ENCODE assay signal across 2 cellular contexts in the genomic region with DNA sequence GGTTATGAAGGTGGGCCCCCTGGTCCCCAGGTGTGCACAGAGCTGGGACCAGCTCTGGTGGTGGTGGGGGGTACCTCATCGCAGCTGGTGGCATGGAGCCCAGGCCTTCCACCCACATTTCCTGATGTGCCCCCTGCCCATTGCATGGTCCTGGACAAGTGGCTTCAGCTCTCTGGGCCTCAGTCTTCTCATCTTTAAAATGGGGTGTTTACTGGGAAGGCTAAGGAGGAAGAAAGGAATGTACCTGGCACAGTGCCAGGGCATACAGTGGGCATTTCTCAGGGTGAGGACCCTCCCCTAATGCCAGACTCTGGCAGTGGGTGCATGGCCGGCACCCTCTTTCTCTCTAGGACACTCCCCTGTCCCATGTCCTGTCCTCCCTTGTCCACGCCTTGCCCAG.
A peak's percentile ranks its signal among the peaks of the same experiment; 100 is the strongest.
TF ChIP-seq lines count a peak whose summit lies in the region.

No MANE protein-coding gene starts in this region.

TF ChIP-seq in IMR-90, 13 proteins besides CTCF, POLR2A, EP300 and RAD21:
- TF ChIP-seq NFE2L2 (IDR thresholded peaks at IDR 0.05; ENCODE audit: low read depth, low read length), result no peak
- no peak for TF ChIP-seq MXI1 (IDR thresholded peaks at IDR 0.05; ENCODE audit: borderline replicate concordance, low read depth, low read length)
- no peak for TF ChIP-seq CEBPB (IDR thresholded peaks at IDR 0.05; ENCODE audit: low read depth, low read length)
- no peak for TF ChIP-seq FOS (IDR thresholded peaks at IDR 0.05; ENCODE audit: low read depth, low read length)
- TF ChIP-seq CHD1 (IDR thresholded peaks at IDR 0.05; ENCODE audit: low read depth, low read length), result no peak
- no peak for TF ChIP-seq MAFK (IDR thresholded peaks at IDR 0.05; ENCODE audit: low read depth, low read length)
- TF ChIP-seq BHLHE40 (IDR thresholded peaks at IDR 0.05; ENCODE audit: low read depth, low read length), result no peak
- TF ChIP-seq SMC3 (IDR thresholded peaks at IDR 0.05; ENCODE audit: low read depth, low read length), result no peak
- no peak for TF ChIP-seq RCOR1 (IDR thresholded peaks at IDR 0.05; ENCODE audit: insufficient replicate concordance, low read length)
- TF ChIP-seq, protein P1, sequence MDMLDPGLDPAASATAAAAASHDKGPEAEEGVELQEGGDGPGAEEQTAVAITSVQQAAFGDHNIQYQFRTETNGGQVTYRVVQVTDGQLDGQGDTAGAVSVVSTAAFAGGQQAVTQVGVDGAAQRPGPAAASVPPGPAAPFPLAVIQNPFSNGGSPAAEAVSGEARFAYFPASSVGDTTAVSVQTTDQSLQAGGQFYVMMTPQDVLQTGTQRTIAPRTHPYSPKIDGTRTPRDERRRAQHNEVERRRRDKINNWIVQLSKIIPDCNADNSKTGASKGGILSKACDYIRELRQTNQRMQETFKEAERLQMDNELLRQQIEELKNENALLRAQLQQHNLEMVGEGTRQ (IDR thresholded peaks at IDR 0.05; ENCODE audit: low read depth, low read length), result no peak
- TF ChIP-seq, protein P2, sequence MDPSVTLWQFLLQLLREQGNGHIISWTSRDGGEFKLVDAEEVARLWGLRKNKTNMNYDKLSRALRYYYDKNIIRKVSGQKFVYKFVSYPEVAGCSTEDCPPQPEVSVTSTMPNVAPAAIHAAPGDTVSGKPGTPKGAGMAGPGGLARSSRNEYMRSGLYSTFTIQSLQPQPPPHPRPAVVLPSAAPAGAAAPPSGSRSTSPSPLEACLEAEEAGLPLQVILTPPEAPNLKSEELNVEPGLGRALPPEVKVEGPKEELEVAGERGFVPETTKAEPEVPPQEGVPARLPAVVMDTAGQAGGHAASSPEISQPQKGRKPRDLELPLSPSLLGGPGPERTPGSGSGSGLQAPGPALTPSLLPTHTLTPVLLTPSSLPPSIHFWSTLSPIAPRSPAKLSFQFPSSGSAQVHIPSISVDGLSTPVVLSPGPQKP (IDR thresholded peaks at IDR 0.05; ENCODE audit: borderline replicate concordance, low read depth, low read length), result no peak

TF ChIP-seq in K562, 482 proteins besides CTCF, POLR2A, EP300 and RAD21 (continues in another document):
- no peak for TF ChIP-seq ZNF766 (CRISPR knock-in tag; conservative IDR thresholded peaks at IDR 0.05)
- TF ChIP-seq, protein P3, sequence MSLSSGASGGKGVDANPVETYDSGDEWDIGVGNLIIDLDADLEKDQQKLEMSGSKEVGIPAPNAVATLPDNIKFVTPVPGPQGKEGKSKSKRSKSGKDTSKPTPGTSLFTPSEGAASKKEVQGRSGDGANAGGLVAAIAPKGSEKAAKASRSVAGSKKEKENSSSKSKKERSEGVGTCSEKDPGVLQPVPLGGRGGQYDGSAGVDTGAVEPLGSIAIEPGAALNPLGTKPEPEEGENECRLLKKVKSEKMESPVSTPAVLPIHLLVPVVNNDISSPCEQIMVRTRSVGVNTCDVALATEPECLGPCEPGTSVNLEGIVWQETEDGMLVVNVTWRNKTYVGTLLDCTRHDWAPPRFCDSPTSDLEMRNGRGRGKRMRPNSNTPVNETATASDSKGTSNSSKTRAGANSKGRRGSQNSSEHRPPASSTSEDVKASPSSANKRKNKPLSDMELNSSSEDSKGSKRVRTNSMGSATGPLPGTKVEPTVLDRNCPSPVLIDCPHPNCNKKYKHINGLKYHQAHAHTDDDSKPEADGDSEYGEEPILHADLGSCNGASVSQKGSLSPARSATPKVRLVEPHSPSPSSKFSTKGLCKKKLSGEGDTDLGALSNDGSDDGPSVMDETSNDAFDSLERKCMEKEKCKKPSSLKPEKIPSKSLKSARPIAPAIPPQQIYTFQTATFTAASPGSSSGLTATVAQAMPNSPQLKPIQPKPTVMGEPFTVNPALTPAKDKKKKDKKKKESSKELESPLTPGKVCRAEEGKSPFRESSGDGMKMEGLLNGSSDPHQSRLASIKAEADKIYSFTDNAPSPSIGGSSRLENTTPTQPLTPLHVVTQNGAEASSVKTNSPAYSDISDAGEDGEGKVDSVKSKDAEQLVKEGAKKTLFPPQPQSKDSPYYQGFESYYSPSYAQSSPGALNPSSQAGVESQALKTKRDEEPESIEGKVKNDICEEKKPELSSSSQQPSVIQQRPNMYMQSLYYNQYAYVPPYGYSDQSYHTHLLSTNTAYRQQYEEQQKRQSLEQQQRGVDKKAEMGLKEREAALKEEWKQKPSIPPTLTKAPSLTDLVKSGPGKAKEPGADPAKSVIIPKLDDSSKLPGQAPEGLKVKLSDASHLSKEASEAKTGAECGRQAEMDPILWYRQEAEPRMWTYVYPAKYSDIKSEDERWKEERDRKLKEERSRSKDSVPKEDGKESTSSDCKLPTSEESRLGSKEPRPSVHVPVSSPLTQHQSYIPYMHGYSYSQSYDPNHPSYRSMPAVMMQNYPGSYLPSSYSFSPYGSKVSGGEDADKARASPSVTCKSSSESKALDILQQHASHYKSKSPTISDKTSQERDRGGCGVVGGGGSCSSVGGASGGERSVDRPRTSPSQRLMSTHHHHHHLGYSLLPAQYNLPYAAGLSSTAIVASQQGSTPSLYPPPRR (CRISPR knock-in tag; IDR thresholded peaks at IDR 0.05; ENCODE audit: borderline replicate concordance), result no peak
- TF ChIP-seq EZH2 (IDR thresholded peaks at IDR 0.05; ENCODE audit: borderline replicate concordance, low read depth, low read length), result no peak
- TF ChIP-seq LCOR (CRISPR knock-in tag; IDR thresholded peaks at IDR 0.05), result no peak
- TF ChIP-seq ZNF121 (CRISPR knock-in tag; conservative IDR thresholded peaks at IDR 0.05), result 0 out of 2 replicates have a peak, but pooled peaks have one; percentile 5
- TF ChIP-seq, protein P4, sequence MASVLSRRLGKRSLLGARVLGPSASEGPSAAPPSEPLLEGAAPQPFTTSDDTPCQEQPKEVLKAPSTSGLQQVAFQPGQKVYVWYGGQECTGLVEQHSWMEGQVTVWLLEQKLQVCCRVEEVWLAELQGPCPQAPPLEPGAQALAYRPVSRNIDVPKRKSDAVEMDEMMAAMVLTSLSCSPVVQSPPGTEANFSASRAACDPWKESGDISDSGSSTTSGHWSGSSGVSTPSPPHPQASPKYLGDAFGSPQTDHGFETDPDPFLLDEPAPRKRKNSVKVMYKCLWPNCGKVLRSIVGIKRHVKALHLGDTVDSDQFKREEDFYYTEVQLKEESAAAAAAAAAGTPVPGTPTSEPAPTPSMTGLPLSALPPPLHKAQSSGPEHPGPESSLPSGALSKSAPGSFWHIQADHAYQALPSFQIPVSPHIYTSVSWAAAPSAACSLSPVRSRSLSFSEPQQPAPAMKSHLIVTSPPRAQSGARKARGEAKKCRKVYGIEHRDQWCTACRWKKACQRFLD (CRISPR knock-in tag; IDR thresholded peaks at IDR 0.05), result no peak
- TF ChIP-seq ZNF140 (CRISPR knock-in tag; IDR thresholded peaks at IDR 0.05), result no peak
- no peak for TF ChIP-seq CBFA2T3 (IDR thresholded peaks at IDR 0.05)
- TF ChIP-seq HDAC2 (IDR thresholded peaks at IDR 0.05), result peak; percentile 48; the same call in 1 of the 2 replicates
- peak; percentile 77 for TF ChIP-seq ADNP (tag; IDR thresholded peaks at IDR 0.05)
- no peak for TF ChIP-seq BRD4 (IDR thresholded peaks at IDR 0.05)
- TF ChIP-seq KHSRP (IDR thresholded peaks at IDR 0.05), result no peak
- no peak for TF ChIP-seq ILF3 (IDR thresholded peaks at IDR 0.05; ENCODE audit: borderline replicate concordance)
- no peak for TF ChIP-seq NR1H2 (CRISPR knock-in tag; IDR thresholded peaks at IDR 0.05)
- no peak for TF ChIP-seq ATF7 (IDR thresholded peaks at IDR 0.05)
- TF ChIP-seq ZKSCAN3 (CRISPR knock-in tag; IDR thresholded peaks at IDR 0.05), result no peak
- no peak for TF ChIP-seq ZNF717 (CRISPR knock-in tag; IDR thresholded peaks at IDR 0.05)
- TF ChIP-seq ZNF707 (CRISPR knock-in tag; conservative IDR thresholded peaks at IDR 0.05), result no peak
- TF ChIP-seq, protein P5, sequence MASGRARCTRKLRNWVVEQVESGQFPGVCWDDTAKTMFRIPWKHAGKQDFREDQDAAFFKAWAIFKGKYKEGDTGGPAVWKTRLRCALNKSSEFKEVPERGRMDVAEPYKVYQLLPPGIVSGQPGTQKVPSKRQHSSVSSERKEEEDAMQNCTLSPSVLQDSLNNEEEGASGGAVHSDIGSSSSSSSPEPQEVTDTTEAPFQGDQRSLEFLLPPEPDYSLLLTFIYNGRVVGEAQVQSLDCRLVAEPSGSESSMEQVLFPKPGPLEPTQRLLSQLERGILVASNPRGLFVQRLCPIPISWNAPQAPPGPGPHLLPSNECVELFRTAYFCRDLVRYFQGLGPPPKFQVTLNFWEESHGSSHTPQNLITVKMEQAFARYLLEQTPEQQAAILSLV (tag; IDR thresholded peaks at IDR 0.05), result no peak
- TF ChIP-seq NFIC (IDR thresholded peaks at IDR 0.05), result peak; percentile 98
- TF ChIP-seq LARP7 (IDR thresholded peaks at IDR 0.05), result no peak
- TF ChIP-seq C11orf30 (IDR thresholded peaks at IDR 0.05; ENCODE audit: low read depth), result no peak
- TF ChIP-seq ZBTB7A (IDR thresholded peaks at IDR 0.05; ENCODE audit: borderline replicate concordance, control insufficient read depth, low read depth, low read length), result peak; percentile 29; the same call in 1 of the 2 replicates
- TF ChIP-seq ZNF695 (CRISPR knock-in tag; IDR thresholded peaks at IDR 0.05), result no peak
- no peak for TF ChIP-seq MTA2 (IDR thresholded peaks at IDR 0.05; ENCODE audit: low read depth)
- TF ChIP-seq GABPB2 (CRISPR knock-in tag; conservative IDR thresholded peaks at IDR 0.05), result no peak
- no peak for TF ChIP-seq SRSF9 (IDR thresholded peaks at IDR 0.05; ENCODE audit: borderline replicate concordance, low read depth, low read length)
- no peak for TF ChIP-seq TCF7 (IDR thresholded peaks at IDR 0.05; ENCODE audit: borderline replicate concordance)
- TF ChIP-seq, protein P6, sequence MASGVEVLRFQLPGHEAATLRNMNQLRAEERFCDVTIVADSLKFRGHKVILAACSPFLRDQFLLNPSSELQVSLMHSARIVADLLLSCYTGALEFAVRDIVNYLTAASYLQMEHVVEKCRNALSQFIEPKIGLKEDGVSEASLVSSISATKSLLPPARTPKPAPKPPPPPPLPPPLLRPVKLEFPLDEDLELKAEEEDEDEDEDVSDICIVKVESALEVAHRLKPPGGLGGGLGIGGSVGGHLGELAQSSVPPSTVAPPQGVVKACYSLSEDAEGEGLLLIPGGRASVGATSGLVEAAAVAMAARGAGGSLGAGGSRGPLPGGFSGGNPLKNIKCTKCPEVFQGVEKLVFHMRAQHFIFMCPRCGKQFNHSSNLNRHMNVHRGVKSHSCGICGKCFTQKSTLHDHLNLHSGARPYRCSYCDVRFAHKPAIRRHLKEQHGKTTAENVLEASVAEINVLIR (CRISPR knock-in tag; IDR thresholded peaks at IDR 0.05), result no peak
- no peak for TF ChIP-seq SMARCA4 (IDR thresholded peaks at IDR 0.05)
- TF ChIP-seq CEBPG (CRISPR knock-in tag; IDR thresholded peaks at IDR 0.05), result no peak
- TF ChIP-seq CEBPG (tag; conservative IDR thresholded peaks at IDR 0.05 in 1 of 2, IDR thresholded peaks at IDR 0.05 in 1 of 2), result no peak
- peak; percentile 92 for TF ChIP-seq RBM25 (IDR thresholded peaks at IDR 0.05; ENCODE audit: low read depth, low read length, severe bottlenecking)
- TF ChIP-seq ELF4 (CRISPR knock-in tag; IDR thresholded peaks at IDR 0.05), result no peak
- no peak for TF ChIP-seq HEY1 (CRISPR knock-in tag; IDR thresholded peaks at IDR 0.05; ENCODE audit: borderline replicate concordance)
- TF ChIP-seq, protein P7, sequence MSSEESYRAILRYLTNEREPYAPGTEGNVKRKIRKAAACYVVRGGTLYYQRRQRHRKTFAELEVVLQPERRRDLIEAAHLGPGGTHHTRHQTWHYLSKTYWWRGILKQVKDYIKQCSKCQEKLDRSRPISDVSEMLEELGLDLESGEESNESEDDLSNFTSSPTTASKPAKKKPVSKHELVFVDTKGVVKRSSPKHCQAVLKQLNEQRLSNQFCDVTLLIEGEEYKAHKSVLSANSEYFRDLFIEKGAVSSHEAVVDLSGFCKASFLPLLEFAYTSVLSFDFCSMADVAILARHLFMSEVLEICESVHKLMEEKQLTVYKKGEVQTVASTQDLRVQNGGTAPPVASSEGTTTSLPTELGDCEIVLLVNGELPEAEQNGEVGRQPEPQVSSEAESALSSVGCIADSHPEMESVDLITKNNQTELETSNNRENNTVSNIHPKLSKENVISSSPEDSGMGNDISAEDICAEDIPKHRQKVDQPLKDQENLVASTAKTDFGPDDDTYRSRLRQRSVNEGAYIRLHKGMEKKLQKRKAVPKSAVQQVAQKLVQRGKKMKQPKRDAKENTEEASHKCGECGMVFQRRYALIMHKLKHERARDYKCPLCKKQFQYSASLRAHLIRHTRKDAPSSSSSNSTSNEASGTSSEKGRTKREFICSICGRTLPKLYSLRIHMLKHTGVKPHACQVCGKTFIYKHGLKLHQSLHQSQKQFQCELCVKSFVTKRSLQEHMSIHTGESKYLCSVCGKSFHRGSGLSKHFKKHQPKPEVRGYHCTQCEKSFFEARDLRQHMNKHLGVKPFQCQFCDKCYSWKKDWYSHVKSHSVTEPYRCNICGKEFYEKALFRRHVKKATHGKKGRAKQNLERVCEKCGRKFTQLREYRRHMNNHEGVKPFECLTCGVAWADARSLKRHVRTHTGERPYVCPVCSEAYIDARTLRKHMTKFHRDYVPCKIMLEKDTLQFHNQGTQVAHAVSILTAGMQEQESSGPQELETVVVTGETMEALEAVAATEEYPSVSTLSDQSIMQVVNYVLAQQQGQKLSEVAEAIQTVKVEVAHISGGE (CRISPR knock-in tag; IDR thresholded peaks at IDR 0.05), result no peak
- TF ChIP-seq SMARCA5 (IDR thresholded peaks at IDR 0.05), result peak; percentile 88
- no peak for TF ChIP-seq SMC3 (conservative IDR thresholded peaks at IDR 0.05; ENCODE audit: insufficient read depth, low read depth, low read length)
- TF ChIP-seq ZNF57 (CRISPR knock-in tag; IDR thresholded peaks at IDR 0.05), result no peak
- TF ChIP-seq ARHGAP35 (IDR thresholded peaks at IDR 0.05; ENCODE audit: partially characterized antibody), result no peak
- TF ChIP-seq ESRRA (IDR thresholded peaks at IDR 0.05; ENCODE audit: borderline replicate concordance, low read depth), result no peak
- no peak for TF ChIP-seq RB1 (IDR thresholded peaks at IDR 0.05; ENCODE audit: low read depth)
- peak; percentile 92 for TF ChIP-seq BCOR (IDR thresholded peaks at IDR 0.05)
- TF ChIP-seq ZC3H8 (IDR thresholded peaks at IDR 0.05), result no peak
- TF ChIP-seq TEAD1 (CRISPR knock-in tag; IDR thresholded peaks at IDR 0.05), result 0 out of 4 replicates have a peak, but pooled peaks of 1 of the 2 experiments have one; percentile 24
- no peak for TF ChIP-seq EWSR1 (IDR thresholded peaks at IDR 0.05; ENCODE audit: borderline replicate concordance, low read depth, partially characterized antibody)
- no peak for TF ChIP-seq NFATC3 (IDR thresholded peaks at IDR 0.05)
- TF ChIP-seq MXI1 (IDR thresholded peaks at IDR 0.05; ENCODE audit: low read depth, low read length), result no peak
- TF ChIP-seq TEAD2 (tag; IDR thresholded peaks at IDR 0.05), result no peak
- TF ChIP-seq PTBP1 (IDR thresholded peaks at IDR 0.05; ENCODE audit: low read depth, low read length), result 0 out of 2 replicates have a peak, but pooled peaks have one; percentile 74
- TF ChIP-seq, protein P2 (CRISPR knock-in tag; IDR thresholded peaks at IDR 0.05), result no peak
- TF ChIP-seq CBX2 (IDR thresholded peaks at IDR 0.05; ENCODE audit: insufficient read depth, low read length, poor library complexity, severe bottlenecking), result no peak
- no peak for TF ChIP-seq GATA2 (CRISPR knock-in tag; IDR thresholded peaks at IDR 0.05)
- TF ChIP-seq FOXK1 (CRISPR knock-in tag; IDR thresholded peaks at IDR 0.05; ENCODE audit: borderline replicate concordance), result no peak
- peak; percentile 71 to 88 for TF ChIP-seq KDM1A (IDR thresholded peaks at IDR 0.05)
